11 cellular contexts compared by ENCODE assay signal in the genomic region with DNA sequence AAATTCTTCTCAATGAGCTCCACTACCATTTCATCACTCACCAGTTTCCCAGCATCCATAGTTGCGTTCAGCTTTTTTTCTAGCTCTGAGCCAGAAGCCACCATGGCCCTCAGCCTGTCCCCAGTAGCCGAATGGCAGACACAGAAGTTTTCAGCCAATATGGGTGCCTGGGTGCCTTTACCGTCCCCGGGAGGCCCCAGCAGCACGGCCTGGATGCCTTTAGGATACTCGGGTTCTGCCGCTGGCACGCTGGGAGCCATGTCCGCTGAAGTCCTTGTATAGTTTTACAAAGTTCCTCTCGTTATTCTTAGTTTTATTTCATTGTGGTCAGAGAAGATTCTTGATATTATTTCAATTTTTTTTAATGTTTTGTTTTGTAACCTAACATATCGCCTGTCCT.
"Had no signal": no experiment of that assay in that cellular context is flagged by ENCODE, and none has a peak within 500 bp of the region (broad histone marks: within the 10 kb centered on the region; RNA-seq: fewer than 3 reads in every experiment).

No MANE protein-coding gene starts in this region.

- H2AFZ ChIP-seq: GM23248, GM23338 had no signal

- ATAC-seq: GM23338, HCT116 had no signal

- DNase-seq: GM23248, GOT3, H7, H9, HCEC 1CT, HFFc6 had no signal

- H3K9ac ChIP-seq: GM23248 had no signal

- FAIRE-seq: H1, H54 had no signal

- H3K4me3 ChIP-seq: GM23248, GM23338, HAP-1 had no signal

- H3K4me1 ChIP-seq: HAP-1 had no signal

- H3K27ac ChIP-seq: GM23248 had no signal

- H3K36me3 ChIP-seq: HAP-1 had no signal

- H3K4me2 ChIP-seq: GM23338 had no signal
